1 cellular context compared by ENCODE assay signal in genomic region chr3:73071952-73072351, GRCh38.
TF ChIP-seq lines count a peak whose summit lies in the region.

No MANE protein-coding gene starts in this region.

TF ChIP-seq in GM12891, 5 proteins besides CTCF, POLR2A, EP300 and RAD21 (continued from another document):
- no peak for TF ChIP-seq PAX5 (IDR thresholded peaks at IDR 0.05; ENCODE audit: insufficient read depth, low read length, severe bottlenecking)
- no peak for TF ChIP-seq TAF1 (IDR thresholded peaks at IDR 0.05; ENCODE audit: low read depth, low read length)
TF ChIP-seq in GM12891: peak in this region for 0.
